ENCODE assay signal across 8 cellular contexts in genomic region chr12:21656931-21657335, GRCh38. TPM values are rescaled to one million over a fixed set of nuclear protein-coding genes. Genes with fewer than 3 reads are reported as not detected.
DNase-seq lines count a peak whose midpoint lies in the region; ATAC-seq and TF ChIP-seq lines count a peak whose summit lies in the region.

No MANE protein-coding gene starts in this region.

- peak overlapping the region; percentile 2 to 87 (median 67) for H3K27ac ChIP-seq in skin epidermis

- H3K27me3 Mint-ChIP-seq in Caco-2 (ENCODE audit: insufficient read depth, unreplicated experiment) (no peaks in the 10 kb centered on the region), T-cell (no peaks in the 10 kb centered on the region), MCF 10A (ENCODE audit: insufficient read depth, unreplicated experiment) (no peaks in the 10 kb centered on the region)

- peaks cover 44% of the 10 kb centered on the region for H3K4me1 ChIP-seq in Caco-2

- CTCF ChIA-PET in Caco-2 (lab: Charles Lee) (interaction anchor here (1.2 to 1.8 kb wide), 3 partner anchors 13 to 333 kb away, joined by 3 to 8 read pairs (median 6); no protein-coding TSS in a partner anchor), T-cell (lab: Charles Lee) (interaction anchor here in 1 of 2 donors (0.6 to 2.3 kb wide), 4 partner anchors 14 to 407 kb away, joined by 3 to 12 read pairs (median 8); no protein-coding TSS in a partner anchor), MCF 10A (lab: Yijun Ruan, JAX) (interaction anchor here (0.6 to 1.5 kb wide), 6 partner anchors 10 to 1886 kb away, joined by 3 to 7 read pairs (median 3); no protein-coding TSS in a partner anchor)

- TF ChIP-seq CTCF in Caco-2 (IDR thresholded peaks at IDR 0.05; ENCODE audit: insufficient read depth in 1 of 2, low read depth in 1 of 2, low read length in 1 of 2, severe bottlenecking in 1 of 2, unreplicated experiment in 1 of 2) (no peak), MCF 10A (IDR thresholded peaks at IDR 0.05; ENCODE audit: unreplicated experiment) (no peak)

- H3K27me3 ChIP-seq in Caco-2 (replicated peaks; ENCODE audit: control insufficient read depth, insufficient read depth, low read length): no peaks in the 10 kb centered on the region

- H3K36me3 ChIP-seq in Caco-2 (ENCODE audit: control insufficient read depth, insufficient read depth, low read length): peaks cover 2% of the 10 kb centered on the region; the same call in 1 of the 2 replicates

- DNase-seq in Caco-2 (peak; percentile 57 to 58), HT-29 (ENCODE audit: low spot score) (peak; percentile 73), T-cell (peak in 28 of 34 experiments; percentile 7 to 44 (median 25)), MCF 10A (ENCODE audit: unreplicated experiment) (peak; percentile 51), iPS-NIHi11 (ENCODE audit: low spot score) (peak; percentile 34), GOT3 (lab: John Stamatoyannopoulos, UW) (no peak)

- no peaks in the 10 kb centered on the region for H3K9me3 ChIP-seq in Caco-2

- H3K4me3 ChIP-seq in Caco-2 (ENCODE audit: low read depth, low read length) (peak overlapping the region; percentile 78), skin epidermis (peak overlapping the region; percentile 65 to 92 (median 68))

- POLR2A ChIA-PET in Caco-2 (lab: Charles Lee) (interaction anchor here (0.5 to 2.0 kb wide), 8 partner anchors 10 to 166 kb away, joined by 3 to 7 read pairs (median 5); partner anchors contain the start of genes GOLT1B and RECQL), T-cell (lab: Charles Lee) (interaction anchor here (0.5 to 1.4 kb wide), 7 partner anchors 10 to 379 kb away, joined by 3 to 6 read pairs (median 3); no protein-coding TSS in a partner anchor), MCF 10A (lab: Yijun Ruan, JAX) (interaction anchor here (0.6 to 2.6 kb wide), 29 partner anchors 8 to 413 kb away, joined by 3 to 27 read pairs (median 5); partner anchors contain the start of genes CMAS, GOLT1B, GYS2 and RECQL)

- intact Hi-C loops in Caco-2 (cut with micrococcal nuclease; ENCODE audit: unreplicated experiment): loop anchor here (1.0 to 10.0 kb wide), 7 partner anchors 9 to 968 kb away; partner anchors contain the start of genes ETNK1, GOLT1B, RECQL and SPX
- intact Hi-C loops in MCF 10A (cut with micrococcal nuclease): loop anchor here (1.0 to 5.0 kb wide), 2 partner anchors 130 to 156 kb away; partner anchors contain the start of genes GOLT1B, RECQL and SPX

- H3K4me1 Mint-ChIP-seq in Caco-2 (ENCODE audit: low read depth, unreplicated experiment) (peaks cover 32% of the 10 kb centered on the region), T-cell (peaks cover 60 to 79% (median 72%) of the 10 kb centered on the region in 3 donors), MCF 10A (ENCODE audit: insufficient read depth, unreplicated experiment) (peaks cover 26% of the 10 kb centered on the region)

- H3K9me3 Mint-ChIP-seq in Caco-2 (ENCODE audit: unreplicated experiment) (no peaks in the 10 kb centered on the region), T-cell (no peaks in the 10 kb centered on the region), MCF 10A (ENCODE audit: unreplicated experiment) (no peaks in the 10 kb centered on the region)

- H3K27ac Mint-ChIP-seq in Caco-2 (ENCODE audit: unreplicated experiment) (peak overlapping the region; percentile 96), T-cell (peak overlapping the region; percentile 97 to 100), MCF 10A (ENCODE audit: low read depth, unreplicated experiment) (peak overlapping the region; percentile 86)

- peaks cover 59% of the 10 kb centered on the region for H3K36me3 Mint-ChIP-seq in Caco-2 (ENCODE audit: insufficient read depth, unreplicated experiment)
- peaks cover 36% of the 10 kb centered on the region for H3K36me3 Mint-ChIP-seq in T-cell
- peaks cover 39% of the 10 kb centered on the region for H3K36me3 Mint-ChIP-seq in MCF 10A (ENCODE audit: insufficient read depth, unreplicated experiment)

- H3K4me3 Mint-ChIP-seq in Caco-2 (ENCODE audit: unreplicated experiment): peak overlapping the region; percentile 85
- peak overlapping the region; percentile 89 to 100 (median 100) for H3K4me3 Mint-ChIP-seq in T-cell
- H3K4me3 Mint-ChIP-seq in MCF 10A (ENCODE audit: unreplicated experiment): peak overlapping the region; percentile 89

- peak; percentile 30 for ATAC-seq in GM21360 (IDR thresholded peaks at IDR 0.05; ENCODE audit: unreplicated experiment)
- peak; percentile 14 to 43 (median 31) for ATAC-seq in T-cell (replicated peaks in 1 of 4)

- no TSS peak for BruUV-seq in Caco-2 (replicated peaks; lab: Mats Ljungman, UMichigan)
- no TSS peak for BruUV-seq in MCF 10A (replicated peaks; lab: Mats Ljungman, UMichigan)

RNA-seq across cellular contexts. Expression of gene LDHB, which starts 0.7 kb away (rescaled TPM):
- total RNA-seq in Caco-2 (2022) (1,752 and 1,948 TPM in 2 replicates), T-cell (100 to 1,000 TPM; 680 to 879 (median 854) TPM), MCF 10A (2022) (715 and 788 TPM in 2 replicates)
- 826 and 874 TPM in 2 replicates for total RNA-seq in HT-29 (2014; rRNA removed; shearing (Covaris generic))

RNA-seq across cellular contexts. Expression of gene GYS2, which starts 52.3 kb away (rescaled TPM):
- total RNA-seq in Caco-2 (2022): 0.66 and 1.3 TPM in 2 replicates
- total RNA-seq in HT-29 (2014; rRNA removed; shearing (Covaris generic)): not detected in 2 replicates
- total RNA-seq in T-cell: under 1 TPM in 3 of 5 donors, not detected in 2; 0.23 to 0.40 (median 0.28) TPM
- 0.29 and 0.47 TPM in 2 replicates for total RNA-seq in MCF 10A (2022)
